ENCODE assay signal across 9 cellular contexts in genomic region chr5:110053824-110054223, GRCh38.
DNase-seq lines count a peak whose midpoint lies in the region; ATAC-seq lines count a peak whose summit lies in the region.
"Had no signal": no experiment of that assay in that cellular context is flagged by ENCODE, and none has a peak within 500 bp of the region (broad histone marks: within the 10 kb centered on the region; RNA-seq: fewer than 3 reads in every experiment).

No MANE protein-coding gene starts in this region.

- ATAC-seq in HG02610 (IDR thresholded peaks at IDR 0.05; ENCODE audit: unreplicated experiment): peak; percentile 10
- peak in 1 of 2 donors; percentile 55 for ATAC-seq in natural killer cell treated with Interleukin-12 subunit alpha and Interleukin-12 subunit beta and Interleukin-15 and Interleukin-18, amount 100 ng/mL, for 72 hours

- peak overlapping the region; percentile 24 for H3K4me3 Mint-ChIP-seq in activated CD4-positive, alpha-beta T cell treated with anti-CD3 and anti-CD28 coated beads, Interleukin-2, amount 10 ng/mL, durations not matched to agents 7 days and 5 days
- peak overlapping the region; percentile 41 for H3K4me3 Mint-ChIP-seq in natural killer cell treated with Interleukin-12 subunit alpha and Interleukin-12 subunit beta and Interleukin-15 and Interleukin-18, amount 100 ng/mL, for 72 hours

- POLR2A ChIA-PET in activated CD4-positive, alpha-beta T cell treated with anti-CD3 and anti-CD28 coated beads, Interleukin-2, amount 10 ng/mL, durations not matched to agents 7 days and 5 days (lab: Charles Lee): no interaction called here

- intact Hi-C loops in posterior cingulate gyrus (cut with DNase I): no loop called here

- CTCF ChIA-PET in activated CD4-positive, alpha-beta T cell treated with anti-CD3 and anti-CD28 coated beads, Interleukin-2, amount 10 ng/mL, durations not matched to agents 7 days and 5 days (lab: Charles Lee): interaction anchor here (0.7 to 1.7 kb wide), 4 partner anchors 8 to 204 kb away, joined by 3 to 6 read pairs (median 3); no protein-coding TSS in a partner anchor

- H3K9me3 Mint-ChIP-seq in activated CD4-positive, alpha-beta T cell treated with anti-CD3 and anti-CD28 coated beads, Interleukin-2, amount 10 ng/mL, durations not matched to agents 7 days and 5 days: no peaks in the 10 kb centered on the region
- H3K9me3 Mint-ChIP-seq in natural killer cell treated with Interleukin-12 subunit alpha and Interleukin-12 subunit beta and Interleukin-15 and Interleukin-18, amount 100 ng/mL, for 72 hours: no peaks in the 10 kb centered on the region

- no peaks in the 10 kb centered on the region for H3K27me3 Mint-ChIP-seq in activated CD4-positive, alpha-beta T cell treated with anti-CD3 and anti-CD28 coated beads, Interleukin-2, amount 10 ng/mL, durations not matched to agents 7 days and 5 days
- H3K27me3 Mint-ChIP-seq in natural killer cell treated with Interleukin-12 subunit alpha and Interleukin-12 subunit beta and Interleukin-15 and Interleukin-18, amount 100 ng/mL, for 72 hours: peaks cover 0 to 6% of the 10 kb centered on the region in 2 donors

- DNase-seq in activated CD4-positive, alpha-beta T cell treated with anti-CD3 and anti-CD28 coated beads, Interleukin-2, amount 10 ng/mL, durations not matched to agents 7 days and 5 days: no peak
- no peak for DNase-seq in activated CD4-positive, alpha-beta T cell treated with anti-CD3 and anti-CD28 coated beads, Interleukin-2, amount 50 U/mL, for 48 hours
- DNase-seq in RPMI8226 (peak; percentile 51), hepatic stellate cell (ENCODE audit: low spot score) (no peak), EL (no peak), posterior cingulate gyrus (no peak)
- no peak for DNase-seq in natural killer cell treated with Interleukin-12 subunit alpha and Interleukin-12 subunit beta and Interleukin-15 and Interleukin-18, amount 100 ng/mL, for 72 hours (ENCODE audit: low spot score)
- DNase-seq: cerebellar nuclear complex had no signal

- peak overlapping the region; percentile 88 for H3K27ac Mint-ChIP-seq in activated CD4-positive, alpha-beta T cell treated with anti-CD3 and anti-CD28 coated beads, Interleukin-2, amount 10 ng/mL, durations not matched to agents 7 days and 5 days
- peak overlapping the region; percentile 42 to 73 for H3K27ac Mint-ChIP-seq in natural killer cell treated with Interleukin-12 subunit alpha and Interleukin-12 subunit beta and Interleukin-15 and Interleukin-18, amount 100 ng/mL, for 72 hours

- H3K4me1 Mint-ChIP-seq in activated CD4-positive, alpha-beta T cell treated with anti-CD3 and anti-CD28 coated beads, Interleukin-2, amount 10 ng/mL, durations not matched to agents 7 days and 5 days: peaks cover 28% of the 10 kb centered on the region
- peaks cover 11 to 15% of the 10 kb centered on the region in 2 donors for H3K4me1 Mint-ChIP-seq in natural killer cell treated with Interleukin-12 subunit alpha and Interleukin-12 subunit beta and Interleukin-15 and Interleukin-18, amount 100 ng/mL, for 72 hours (ENCODE audit: low read depth in 2 of 2)

- no peaks in the 10 kb centered on the region for H3K36me3 Mint-ChIP-seq in activated CD4-positive, alpha-beta T cell treated with anti-CD3 and anti-CD28 coated beads, Interleukin-2, amount 10 ng/mL, durations not matched to agents 7 days and 5 days (ENCODE audit: low read depth)
- H3K36me3 Mint-ChIP-seq in natural killer cell treated with Interleukin-12 subunit alpha and Interleukin-12 subunit beta and Interleukin-15 and Interleukin-18, amount 100 ng/mL, for 72 hours: no peaks in the 10 kb centered on the region
